Comparison of ENCODE assay signal across 16 cellular contexts in the genomic region with DNA sequence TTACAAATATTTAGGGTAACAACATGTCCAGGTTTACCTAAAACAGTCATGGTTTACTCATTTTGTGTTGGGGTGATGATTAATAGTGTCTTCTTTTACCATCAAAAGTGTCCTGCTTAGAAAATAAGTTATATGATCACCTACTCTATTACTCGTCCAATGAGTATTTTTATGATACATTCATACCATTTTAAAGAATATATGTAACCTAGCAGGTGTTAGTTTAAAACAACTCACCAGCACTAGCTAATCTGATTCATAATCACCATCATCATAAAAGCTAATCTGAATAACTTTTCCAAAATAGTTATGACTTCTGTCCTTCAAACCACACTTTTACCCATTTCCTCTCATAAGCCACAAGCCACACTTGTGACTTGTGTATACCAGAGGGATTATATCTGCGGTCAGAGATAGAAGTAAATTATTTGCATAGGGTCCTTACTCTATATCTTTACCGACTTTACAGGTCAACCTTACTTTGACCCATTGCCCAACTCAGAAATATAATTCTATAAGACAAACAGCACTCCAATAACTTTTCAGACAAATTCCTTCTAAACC.
"Had no signal": no experiment of that assay in that cellular context is flagged by ENCODE, and none has a peak within 500 bp of the region (broad histone marks: within the 10 kb centered on the region; RNA-seq: fewer than 3 reads in every experiment).

No MANE protein-coding gene starts in this region.

- H3K27ac Mint-ChIP-seq: activated B cell treated with CpG ODN at 0.5 μM for 24 hours; activated CD8-positive, alpha-beta memory T cell treated with anti-CD3 and anti-CD28 coated beads, Interleukin-2, amount 10 ng/mL, durations not matched to agents 7 days and 5 days; naive thymus-derived CD8-positive, alpha-beta T cell had no signal

- H3K9me3 ChIP-seq: heart left ventricle, mucosa of descending colon, neutrophil, tibial artery had no signal

- H3K36me3 Mint-ChIP-seq: activated CD8-positive, alpha-beta memory T cell treated with anti-CD3 and anti-CD28 coated beads, Interleukin-2, amount 10 ng/mL, durations not matched to agents 7 days and 5 days had no signal

- H3K27ac ChIP-seq: coronary artery, heart left ventricle, neutrophil, skin epidermis, tibial artery had no signal

- DNase-seq: activated B cell treated with CpG ODN at 0.5 μM for 24 hours; activated CD4-positive, alpha-beta T cell treated with anti-CD3 and anti-CD28 coated beads, Interleukin-2, amount 50 U/mL, for 1 hour; activated CD8-positive, alpha-beta memory T cell treated with anti-CD3 and anti-CD28 coated beads, Interleukin-2, amount 10 ng/mL, durations not matched to agents 7 days and 5 days; activated naive CD4-positive, alpha-beta T cell; central memory CD4-positive, alpha-beta T cell; effector CD4-positive, alpha-beta T cell; heart left ventricle; mammary epithelial cell; mucosa of descending colon; naive thymus-derived CD8-positive, alpha-beta T cell; stimulated activated CD4-positive, alpha-beta T cell treated with anti-CD3 and anti-CD28 coated beads, Interleukin-4, amount 100 ng/mL, for 4 hours; tibial artery had no signal

- H3K27me3 ChIP-seq: tibial artery had no signal

- H3K4me1 ChIP-seq: heart left ventricle, tibial artery had no signal

- H3K9me3 Mint-ChIP-seq: activated B cell treated with CpG ODN at 0.5 μM for 24 hours had no signal

- H3K4me3 ChIP-seq: coronary artery, heart left ventricle, mucosa of descending colon, skin epidermis, tibial artery had no signal

- FAIRE-seq: frontal cortex had no signal

- H3K4me3 Mint-ChIP-seq: activated B cell treated with CpG ODN at 0.5 μM for 24 hours; activated CD8-positive, alpha-beta memory T cell treated with anti-CD3 and anti-CD28 coated beads, Interleukin-2, amount 10 ng/mL, durations not matched to agents 7 days and 5 days; naive thymus-derived CD8-positive, alpha-beta T cell had no signal

- H3K4me1 Mint-ChIP-seq: activated CD8-positive, alpha-beta memory T cell treated with anti-CD3 and anti-CD28 coated beads, Interleukin-2, amount 10 ng/mL, durations not matched to agents 7 days and 5 days had no signal

- H3K36me3 ChIP-seq: heart left ventricle, neutrophil, tibial artery had no signal

- ATAC-seq: activated CD8-positive, alpha-beta memory T cell treated with anti-CD3 and anti-CD28 coated beads, Interleukin-2, amount 10 ng/mL, durations not matched to agents 7 days and 5 days; heart left ventricle; mucosa of descending colon; naive thymus-derived CD8-positive, alpha-beta T cell had no signal
